Comparison of ENCODE assay signal across 12 cellular contexts in genomic region chr14:68539839-68540238, GRCh38.
"Had no signal": no experiment of that assay in that cellular context is flagged by ENCODE, and none has a peak within 500 bp of the region (broad histone marks: within the 10 kb centered on the region; RNA-seq: fewer than 3 reads in every experiment).

No MANE protein-coding gene starts in this region.

- H3K27ac ChIP-seq: lower lobe of right lung had no signal

- H3K27me3 ChIP-seq: dorsolateral prefrontal cortex, tibial artery had no signal

- H3K4me1 Mint-ChIP-seq: activated CD4-positive, alpha-beta T cell treated with anti-CD3 and anti-CD28 coated beads, Interleukin-2, amount 10 ng/mL, durations not matched to agents 7 days and 5 days; T-helper 17 cell had no signal

- H3K27me3 Mint-ChIP-seq: activated CD4-positive, alpha-beta T cell treated with anti-CD3 and anti-CD28 coated beads, Interleukin-2, amount 10 ng/mL, durations not matched to agents 7 days and 5 days; naive thymus-derived CD8-positive, alpha-beta T cell; T-helper 17 cell had no signal

- H3K36me3 Mint-ChIP-seq: activated naive CD4-positive, alpha-beta T cell treated with anti-CD3 and anti-CD28 coated beads, Interleukin-2, amount 50 U/mL, for 72 hours; WTC11 had no signal

- H3K36me3 ChIP-seq: lower lobe of right lung, tibial artery had no signal

- H3K4me3 ChIP-seq: dorsolateral prefrontal cortex, lower lobe of right lung, tibial artery had no signal

- DNase-seq: activated CD4-positive, alpha-beta T cell treated with anti-CD3 and anti-CD28 coated beads, Interleukin-2, amount 10 ng/mL, durations not matched to agents 7 days and 5 days; activated CD8-positive, alpha-beta memory T cell treated with anti-CD3 and anti-CD28 coated beads for 24 hours; activated effector memory CD4-positive, alpha-beta T cell treated with Interleukin-2 at 50 U/mL for 16 hours; foreskin melanocyte; lower lobe of right lung; naive thymus-derived CD8-positive, alpha-beta T cell; SHP77; T-helper 17 cell; tibial artery had no signal

- H3K9me3 ChIP-seq: lower lobe of right lung, tibial artery had no signal

- H3K27ac Mint-ChIP-seq: activated CD4-positive, alpha-beta T cell treated with anti-CD3 and anti-CD28 coated beads, Interleukin-2, amount 10 ng/mL, durations not matched to agents 7 days and 5 days; T-helper 17 cell; WTC11 had no signal

- H3K9me3 Mint-ChIP-seq: activated CD4-positive, alpha-beta T cell treated with anti-CD3 and anti-CD28 coated beads, Interleukin-2, amount 10 ng/mL, durations not matched to agents 7 days and 5 days; activated naive CD4-positive, alpha-beta T cell treated with anti-CD3 and anti-CD28 coated beads, Interleukin-2, amount 50 U/mL, for 72 hours; naive thymus-derived CD8-positive, alpha-beta T cell; WTC11 had no signal

- H3K4me3 Mint-ChIP-seq: activated CD4-positive, alpha-beta T cell treated with anti-CD3 and anti-CD28 coated beads, Interleukin-2, amount 10 ng/mL, durations not matched to agents 7 days and 5 days; naive thymus-derived CD8-positive, alpha-beta T cell; T-helper 17 cell; WTC11 had no signal
